ENCODE assay signal across 18 cellular contexts in the genomic region with DNA sequence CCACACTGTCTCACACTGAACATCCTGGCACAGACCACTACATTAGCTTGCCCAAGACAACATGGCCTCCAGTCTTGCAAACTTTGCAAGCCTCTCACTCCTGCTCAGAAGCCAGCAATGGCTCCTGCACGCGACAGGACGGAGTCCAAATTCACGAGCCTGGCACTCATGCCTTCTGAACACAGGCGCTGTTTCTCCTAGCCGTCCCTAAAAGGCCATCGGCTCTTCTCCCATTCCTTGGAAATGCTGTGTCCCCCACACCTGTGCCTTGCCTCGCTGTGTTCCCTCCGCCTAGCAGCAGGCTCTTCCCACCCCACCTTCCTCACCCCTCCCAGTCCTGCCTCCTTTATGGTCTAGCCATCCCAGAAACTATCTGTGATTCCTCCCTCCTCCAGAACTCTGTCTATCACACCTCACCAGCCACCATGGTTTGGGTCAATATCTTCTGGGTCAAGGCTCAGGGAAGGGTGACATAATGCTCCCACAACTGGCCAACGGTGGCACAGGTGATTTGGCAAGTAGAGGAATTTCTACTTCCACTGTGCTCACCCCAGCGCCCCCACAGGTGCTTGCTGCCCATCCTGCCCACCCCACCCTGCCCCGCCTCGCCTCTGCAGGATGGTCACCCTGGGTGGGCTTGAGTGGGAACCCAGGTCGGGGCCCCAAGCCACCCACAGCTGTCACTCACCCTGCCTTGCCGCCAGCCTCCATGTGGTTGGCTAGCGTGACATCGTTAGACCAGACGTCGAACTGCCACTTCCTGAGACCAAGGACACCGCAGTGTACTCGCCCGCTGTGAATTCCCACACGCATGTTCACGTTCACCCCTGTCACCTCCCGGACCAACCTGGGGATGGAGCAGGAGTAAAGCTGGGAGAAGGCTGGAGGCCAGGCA.
DNase-seq lines count a peak whose midpoint lies in the region; ATAC-seq and TF ChIP-seq lines count a peak whose summit lies in the region.
"Had no signal": no experiment of that assay in that cellular context is flagged by ENCODE, and none has a peak within 500 bp of the region (broad histone marks: within the 10 kb centered on the region; RNA-seq: fewer than 3 reads in every experiment).

No MANE protein-coding gene starts in this region.

- H3K27me3 ChIP-seq in SK-N-SH (ENCODE audit: insufficient read depth) (peaks cover 21% of the 10 kb centered on the region), left ventricle myocardium inferior (ENCODE audit: low read depth) (peaks cover 5% of the 10 kb centered on the region), parathyroid adenoma (ENCODE audit: control insufficient read depth, insufficient read depth, low read length) (no peaks in the 10 kb centered on the region)

- no peaks in the 10 kb centered on the region for H3K79me2 ChIP-seq in SK-N-SH (ENCODE audit: insufficient read depth)
- H3K79me2 ChIP-seq in parathyroid adenoma, result no peaks in the 10 kb centered on the region

- H3F3A ChIP-seq in SK-N-SH (replicated peaks; ENCODE audit: insufficient read depth), result no peaks in the 10 kb centered on the region

- no peak overlapping the region for H3K9ac ChIP-seq in SK-N-SH
- peak overlapping the region; percentile 19 for H3K9ac ChIP-seq in parathyroid adenoma

- H3K9me3 Mint-ChIP-seq in progenitor cell of endocrine pancreas (ENCODE audit: low read depth), result no peaks in the 10 kb centered on the region
- H3K9me3 Mint-ChIP-seq: activated T-helper 17 cell treated with anti-CD3 and anti-CD28 coated beads, Interleukin-2, amount 50 U/mL, for 72 hours; H9; natural killer cell treated with Interleukin-12 subunit alpha and Interleukin-12 subunit beta and Interleukin-15 and Interleukin-18, amount 100 ng/mL, for 72 hours; stimulated activated naive CD8-positive, alpha-beta T cell treated with anti-CD3 and anti-CD28 coated beads, Interleukin-15, amount 100 ng/mL, for 72 hours; T-helper 2 cell treated with Interferon-gamma antibody and Interleukin-4, amounts not matched to agents 5 μg/mL and 100 μg/mL, for 36 hours had no signal

- TF ChIP-seq EP300 in SK-N-SH (IDR thresholded peaks at IDR 0.05; ENCODE audit: borderline replicate concordance in 1 of 2, low read depth in 1 of 2, low read length in 1 of 2), result no peak

- no peak for TF ChIP-seq RAD21 in SK-N-SH (IDR thresholded peaks at IDR 0.05; ENCODE audit: low read length)

- H3K9me3 ChIP-seq in SK-N-SH (no peaks in the 10 kb centered on the region), left ventricle myocardium inferior (replicated peaks) (no peaks in the 10 kb centered on the region), parathyroid adenoma (ENCODE audit: control insufficient read depth, low read length) (no peaks in the 10 kb centered on the region)
- H3K9me3 ChIP-seq: Caco-2 had no signal

- no peaks in the 10 kb centered on the region for H3K27me3 Mint-ChIP-seq in progenitor cell of endocrine pancreas

- H3K4me3 ChIP-seq in SK-N-SH (ENCODE audit: low read depth in 2 of 2, low read length in 1 of 2) (no peak overlapping the region), left ventricle myocardium inferior (no peak overlapping the region), parathyroid adenoma (ENCODE audit: low read depth, low read length) (no peak overlapping the region)
- H3K4me3 ChIP-seq: SK-N-MC, tibial nerve had no signal

- POLR2A ChIA-PET in SK-N-SH (lab: Yijun Ruan, JAX), result no interaction called here

- WGBS in SK-N-SH (ENCODE audit: low lambda C conversion rate), result 51% methylated on average over 25 of the region's 25 CpGs

- peak; percentile 13 for ATAC-seq in SK-N-SH treated with all-trans-retinoic acid at 6 μM for 48 hours

- CTCF ChIA-PET in SK-N-SH (lab: Yijun Ruan, JAX), result interaction anchor here (0.8 to 16.2 kb wide), 21 partner anchors 10 to 233 kb away, joined by 3 to 275 read pairs (median 7); no protein-coding TSS in a partner anchor

- peaks cover 2% of the 10 kb centered on the region for H3K36me3 Mint-ChIP-seq in progenitor cell of endocrine pancreas (ENCODE audit: insufficient read depth)
- H3K36me3 Mint-ChIP-seq: activated naive CD8-positive, alpha-beta T cell; natural killer cell treated with Interleukin-12 subunit alpha and Interleukin-12 subunit beta and Interleukin-15 and Interleukin-18, amount 100 ng/mL, for 72 hours had no signal

- intact Hi-C loops in left ventricle myocardium inferior (cut with micrococcal nuclease), result loop anchor here (2.0 kb wide), 1 partner anchor 161 kb away; no protein-coding TSS in a partner anchor

- no peak overlapping the region for H3K4me2 ChIP-seq in SK-N-SH
- H3K4me2 ChIP-seq in parathyroid adenoma (ENCODE audit: low read length), result no peak overlapping the region

- no peaks in the 10 kb centered on the region for H4K20me1 ChIP-seq in SK-N-SH (ENCODE audit: insufficient read depth)

- H3K4me1 Mint-ChIP-seq in progenitor cell of endocrine pancreas (ENCODE audit: low read depth), result no peaks in the 10 kb centered on the region
- H3K4me1 Mint-ChIP-seq: activated T-helper 17 cell treated with anti-CD3 and anti-CD28 coated beads, Interleukin-2, amount 50 U/mL, for 72 hours; stimulated activated naive CD8-positive, alpha-beta T cell treated with anti-CD3 and anti-CD28 coated beads, Interleukin-15, amount 100 ng/mL, for 72 hours had no signal

- no peaks in the 10 kb centered on the region for H3K9me2 ChIP-seq in SK-N-SH

- H3K27ac ChIP-seq in SK-N-SH (ENCODE audit: low read depth in 2 of 2, low read length in 1 of 2) (no peak overlapping the region), left ventricle myocardium inferior (replicated peaks) (peak overlapping the region; percentile 87), parathyroid adenoma (no peak overlapping the region)
- H3K27ac ChIP-seq: SK-N-MC, tibial nerve, WERI-Rb-1 had no signal

- no peaks in the 10 kb centered on the region for H3K36me3 ChIP-seq in SK-N-SH (replicated peaks in 1 of 2; ENCODE audit: control insufficient read depth in 1 of 2, insufficient read depth in 2 of 2, low read length in 1 of 2)
- peaks cover 20% of the 10 kb centered on the region for H3K36me3 ChIP-seq in left ventricle myocardium inferior
- no peaks in the 10 kb centered on the region for H3K36me3 ChIP-seq in parathyroid adenoma (ENCODE audit: control insufficient read depth, insufficient read depth, low read length)
- H3K36me3 ChIP-seq: WERI-Rb-1 had no signal

- H3K4me1 ChIP-seq in SK-N-SH (ENCODE audit: control insufficient read depth in 1 of 2, insufficient read depth in 2 of 2, low read depth in 1 of 2, low read length in 1 of 2) (peaks cover 0 to 8% of the 10 kb centered on the region in 2 experiments; a peak in 1 of 4 replicates), left ventricle myocardium inferior (peaks cover 97% of the 10 kb centered on the region), parathyroid adenoma (peaks cover 2% of the 10 kb centered on the region)
- H3K4me1 ChIP-seq: Caco-2 had no signal

- H3K4me3 Mint-ChIP-seq in progenitor cell of endocrine pancreas (ENCODE audit: low read depth), result no peak overlapping the region
- H3K4me3 Mint-ChIP-seq: activated naive CD8-positive, alpha-beta T cell; activated T-helper 17 cell treated with anti-CD3 and anti-CD28 coated beads, Interleukin-2, amount 50 U/mL, for 72 hours; H9; natural killer cell treated with Interleukin-12 subunit alpha and Interleukin-12 subunit beta and Interleukin-15 and Interleukin-18, amount 100 ng/mL, for 72 hours; stimulated activated naive CD8-positive, alpha-beta T cell treated with anti-CD3 and anti-CD28 coated beads, Interleukin-15, amount 100 ng/mL, for 72 hours; T-helper 2 cell treated with Interferon-gamma antibody and Interleukin-4, amounts not matched to agents 5 μg/mL and 100 μg/mL, for 36 hours had no signal

- no peak overlapping the region for H3K27ac Mint-ChIP-seq in progenitor cell of endocrine pancreas
- H3K27ac Mint-ChIP-seq: activated naive CD8-positive, alpha-beta T cell; activated T-helper 17 cell treated with anti-CD3 and anti-CD28 coated beads, Interleukin-2, amount 50 U/mL, for 72 hours; H9; natural killer cell treated with Interleukin-12 subunit alpha and Interleukin-12 subunit beta and Interleukin-15 and Interleukin-18, amount 100 ng/mL, for 72 hours; stimulated activated naive CD8-positive, alpha-beta T cell treated with anti-CD3 and anti-CD28 coated beads, Interleukin-15, amount 100 ng/mL, for 72 hours; T-helper 2 cell treated with Interferon-gamma antibody and Interleukin-4, amounts not matched to agents 5 μg/mL and 100 μg/mL, for 36 hours had no signal

- TF ChIP-seq CTCF in SK-N-SH (IDR thresholded peaks at IDR 0.05) (no peak), left ventricle myocardium inferior (IDR thresholded peaks at IDR 0.05; ENCODE audit: borderline replicate concordance) (no peak), parathyroid adenoma (IDR thresholded peaks at IDR 0.05) (no peak), progenitor cell of endocrine pancreas (IDR thresholded peaks at IDR 0.05; ENCODE audit: unreplicated experiment) (no peak)

- H2AFZ ChIP-seq in SK-N-SH (ENCODE audit: low read depth), result no peak overlapping the region
- H2AFZ ChIP-seq in parathyroid adenoma, result no peak overlapping the region

- DNase-seq in SK-N-SH, result no peak
- DNase-seq in RPMI8226, result peak; percentile 24
- DNase-seq in left ventricle myocardium inferior, result peak; percentile 3
- DNase-seq in HuH-7.5 (ENCODE audit: low spot score), result no peak
- no peak for DNase-seq in AG08396 (ENCODE audit: low spot score)
- no peak for DNase-seq in progenitor cell of endocrine pancreas (ENCODE audit: low spot score, unreplicated experiment)

TF ChIP-seq in SK-N-SH treated with all-trans-retinoic acid at 6 μM for 48 hours, 23 proteins besides CTCF, POLR2A, EP300 and RAD21:
- no peak for TF ChIP-seq ISL1 (CRISPR knock-in tag; IDR thresholded peaks at IDR 0.05)
- no peak for TF ChIP-seq ZNF565 (CRISPR knock-in tag; conservative IDR thresholded peaks at IDR 0.05; ENCODE audit: low read depth)
- TF ChIP-seq OSR1 (CRISPR knock-in tag; IDR thresholded peaks at IDR 0.05), result no peak
- TF ChIP-seq ESRRG (CRISPR knock-in tag; IDR thresholded peaks at IDR 0.05), result no peak
- TF ChIP-seq CSDC2 (CRISPR knock-in tag; IDR thresholded peaks at IDR 0.05), result no peak

TF ChIP-seq in SK-N-SH, 30 proteins besides CTCF, POLR2A, EP300 and RAD21 (continues in another document):
- TF ChIP-seq JUND (IDR thresholded peaks at IDR 0.05) (no peak), SIN3A (IDR thresholded peaks at IDR 0.05; ENCODE audit: borderline replicate concordance, low read depth, low read length) (no peak), CHD2 (IDR thresholded peaks at IDR 0.05; ENCODE audit: low read length, partially characterized antibody) (no peak), POLR2AphosphoS5 (IDR thresholded peaks at IDR 0.05; ENCODE audit: low read depth, low read length) (no peak), TAF1 (IDR thresholded peaks at IDR 0.05; ENCODE audit: borderline replicate concordance, low read depth, low read length) (no peak)
- TF ChIP-seq, protein P1, sequence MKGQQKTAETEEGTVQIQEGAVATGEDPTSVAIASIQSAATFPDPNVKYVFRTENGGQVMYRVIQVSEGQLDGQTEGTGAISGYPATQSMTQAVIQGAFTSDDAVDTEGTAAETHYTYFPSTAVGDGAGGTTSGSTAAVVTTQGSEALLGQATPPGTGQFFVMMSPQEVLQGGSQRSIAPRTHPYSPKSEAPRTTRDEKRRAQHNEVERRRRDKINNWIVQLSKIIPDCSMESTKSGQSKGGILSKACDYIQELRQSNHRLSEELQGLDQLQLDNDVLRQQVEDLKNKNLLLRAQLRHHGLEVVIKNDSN (IDR thresholded peaks at IDR 0.05; ENCODE audit: borderline replicate concordance, low read depth), result no peak

Comparison
In these comparisons a context has a peak if more than half of its experiments do, and no peak if none do; other contexts are left out.
1. DNase-seq: peak in RPMI8226 (single experiment) and left ventricle myocardium inferior (single experiment); none in SK-N-SH (single experiment), HuH-7.5 (single experiment), AG08396 (single experiment) and progenitor cell of endocrine pancreas (single experiment).